12 cellular contexts compared by ENCODE assay signal in the genomic region with DNA sequence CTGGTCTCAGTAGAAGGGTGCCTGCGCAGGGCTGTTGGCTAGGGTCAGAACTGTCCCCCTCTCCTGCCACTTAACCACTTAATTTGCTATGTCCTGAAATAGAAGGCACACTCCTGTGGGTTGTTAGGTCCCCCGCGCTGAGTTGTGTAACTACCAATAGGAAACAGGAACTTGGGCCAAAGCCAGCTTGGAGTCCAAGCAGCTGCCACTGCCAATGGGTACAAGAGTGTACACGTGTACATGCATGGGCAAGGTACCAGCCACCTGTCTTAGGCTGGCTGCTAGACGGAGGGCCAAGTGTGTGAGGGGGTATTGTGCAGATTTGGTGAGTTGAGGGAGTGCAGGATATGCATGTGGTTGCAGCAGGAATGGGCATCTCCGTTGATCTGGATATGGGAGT. TPM values are rescaled to one million over a fixed set of nuclear protein-coding genes. Genes with fewer than 3 reads are reported as not detected.
DNase-seq lines count a peak whose midpoint lies in the region; ATAC-seq and TF ChIP-seq lines count a peak whose summit lies in the region.
"Had no signal": no experiment of that assay in that cellular context is flagged by ENCODE, and none has a peak within 500 bp of the region (broad histone marks: within the 10 kb centered on the region; RNA-seq: fewer than 3 reads in every experiment).

No MANE protein-coding gene starts in this region.

- no peak for TF ChIP-seq POLR2A in esophagus muscularis mucosa (IDR thresholded peaks at IDR 0.05; ENCODE audit: low read depth)

- peaks cover 3 to 39% (median 26%) of the 10 kb centered on the region in 7 donors for H3K9me3 Mint-ChIP-seq in CD14-positive monocyte
- no peaks in the 10 kb centered on the region for H3K9me3 Mint-ChIP-seq in activated naive CD8-positive, alpha-beta T cell treated with anti-CD3 and anti-CD28 coated beads for 36 hours
- H3K9me3 Mint-ChIP-seq: activated CD4-positive, alpha-beta memory T cell treated with anti-CD3 and anti-CD28 coated beads, Interleukin-2, amount 10 ng/mL, durations not matched to agents 7 days and 5 days had no signal

- WGBS in esophagus muscularis mucosa: 10% methylated on average over 4 of the region's 6 CpGs

- intact Hi-C loops in CD14-positive monocyte (cut with micrococcal nuclease) (loop anchor here (5.0 kb wide), 2 partner anchors 33 to 43 kb away; no protein-coding TSS in a partner anchor), esophagus muscularis mucosa (cut with DNase I) (no loop called here)

- no peak for TF ChIP-seq CTCF in CD14-positive monocyte (IDR thresholded peaks at IDR 0.05)
- no peak for TF ChIP-seq CTCF in esophagus muscularis mucosa (IDR thresholded peaks at IDR 0.05)

- H3K36me3 ChIP-seq in MG63 (no peaks in the 10 kb centered on the region), esophagus muscularis mucosa (no peaks in the 10 kb centered on the region)
- H3K36me3 ChIP-seq: stomach had no signal

- H3K9me3 ChIP-seq in MG63 (no peaks in the 10 kb centered on the region), esophagus muscularis mucosa (no peaks in the 10 kb centered on the region)
- H3K9me3 ChIP-seq: stomach had no signal

- no peak for TF ChIP-seq EP300 in esophagus muscularis mucosa (IDR thresholded peaks at IDR 0.05)

- H3K27me3 Mint-ChIP-seq in CD14-positive monocyte (ENCODE audit: low read depth in 3 of 3): peaks cover 88 to 99% (median 97%) of the 10 kb centered on the region in 3 donors
- peaks cover 92% of the 10 kb centered on the region for H3K27me3 Mint-ChIP-seq in activated naive CD8-positive, alpha-beta T cell treated with anti-CD3 and anti-CD28 coated beads for 36 hours

- peak overlapping the region in 2 of 7 donors; percentile 8 to 37 for H3K27ac Mint-ChIP-seq in CD14-positive monocyte
- no peak overlapping the region for H3K27ac Mint-ChIP-seq in activated naive CD8-positive, alpha-beta T cell treated with anti-CD3 and anti-CD28 coated beads for 36 hours
- H3K27ac Mint-ChIP-seq: activated CD4-positive, alpha-beta memory T cell treated with anti-CD3 and anti-CD28 coated beads, Interleukin-2, amount 10 ng/mL, durations not matched to agents 7 days and 5 days had no signal

- no peak for ATAC-seq in HG02970 (IDR thresholded peaks at IDR 0.05; ENCODE audit: low FRiP score, unreplicated experiment)

- peaks cover 53% of the 10 kb centered on the region for H3K4me1 Mint-ChIP-seq in CD14-positive monocyte
- peaks cover 15% of the 10 kb centered on the region for H3K4me1 Mint-ChIP-seq in activated naive CD8-positive, alpha-beta T cell treated with anti-CD3 and anti-CD28 coated beads for 36 hours

- H3K4me1 ChIP-seq in esophagus muscularis mucosa: peaks cover 16 to 47% (median 34%) of the 10 kb centered on the region in 4 donors

- H3K27me3 ChIP-seq in MG63 (peaks cover 86% of the 10 kb centered on the region), esophagus muscularis mucosa (peaks cover 5 to 100% (median 100%) of the 10 kb centered on the region in 4 donors)

- H3K36me3 Mint-ChIP-seq in CD14-positive monocyte: peaks cover 10 to 25% of the 10 kb centered on the region in 2 donors
- no peaks in the 10 kb centered on the region for H3K36me3 Mint-ChIP-seq in activated naive CD8-positive, alpha-beta T cell treated with anti-CD3 and anti-CD28 coated beads for 36 hours

- peak overlapping the region in 1 of 2 donors; percentile 93 for H3K4me3 Mint-ChIP-seq in CD14-positive monocyte
- H3K4me3 Mint-ChIP-seq in activated naive CD8-positive, alpha-beta T cell treated with anti-CD3 and anti-CD28 coated beads for 36 hours: no peak overlapping the region
- H3K4me3 Mint-ChIP-seq: activated CD4-positive, alpha-beta memory T cell treated with anti-CD3 and anti-CD28 coated beads, Interleukin-2, amount 10 ng/mL, durations not matched to agents 7 days and 5 days had no signal

- no peak overlapping the region for H3K27ac ChIP-seq in esophagus muscularis mucosa (replicated peaks in 1 of 4)
- H3K27ac ChIP-seq: GM23248, stomach had no signal

- H3K4me3 ChIP-seq in MG63 (no peak overlapping the region), esophagus muscularis mucosa (no peak overlapping the region)
- H3K4me3 ChIP-seq: GM23248, stomach had no signal

- peak; percentile 64 for DNase-seq in CD14-positive monocyte (ENCODE audit: low spot score)
- peak; percentile 31 to 49 for DNase-seq in Kasumi-1 (lab: John Stamatoyannopoulos, UW)
- peak; percentile 82 to 91 for DNase-seq in NOMO-1 (lab: John Stamatoyannopoulos, UW; ENCODE audit: unreplicated experiment in 2 of 2)
- peak; percentile 20 to 52 for DNase-seq in cerebellar nuclear complex (lab: John Stamatoyannopoulos, UW)
- DNase-seq in MG63: no peak
- no peak for DNase-seq in esophagus muscularis mucosa (ENCODE audit: extremely low spot score)
- no peak for DNase-seq in activated naive CD8-positive, alpha-beta T cell treated with anti-CD3 and anti-CD28 coated beads for 36 hours
- DNase-seq: activated CD4-positive, alpha-beta memory T cell treated with anti-CD3 and anti-CD28 coated beads, Interleukin-2, amount 10 ng/mL, durations not matched to agents 7 days and 5 days; GM23248; stimulated activated CD4-positive, alpha-beta T cell treated with anti-CD3 and anti-CD28 coated beads, Interleukin-4, amount 100 ng/mL, for 4 hours; stomach had no signal

RNA-seq across cellular contexts. Expression of a gene that starts 29.7 kb away (rescaled TPM):
- polyA plus RNA-seq in CD14-positive monocyte: 10 to 100 TPM; 19.2 to 21.6 TPM
- 37.3 and 84.1 TPM in 2 replicates for total RNA-seq in MG63 (2014; rRNA removed; shearing (Covaris generic); ENCODE audit: low replicate concordance)
- total RNA-seq in esophagus muscularis mucosa: 10 to 100 TPM; 51.0 to 86.0 (median 66.7) TPM
- 100 to 1,000 TPM in 1 of 2 experiments, 10 to 100 TPM in 1; 96.1 to 102 TPM for total RNA-seq in activated naive CD8-positive, alpha-beta T cell treated with anti-CD3 and anti-CD28 coated beads for 36 hours

Comparison
In these comparisons a context has a peak if more than half of its experiments do, and no peak if none do; other contexts are left out.
1. DNase-seq: peak in CD14-positive monocyte (single experiment), Kasumi-1 (2 of 2), NOMO-1 (2 of 2) and cerebellar nuclear complex (2 of 2); none in MG63 (single experiment), esophagus muscularis mucosa (single experiment) and activated naive CD8-positive, alpha-beta T cell treated with anti-CD3 and anti-CD28 coated beads for 36 hours (single experiment).